8 cellular contexts compared by ENCODE assay signal in the genomic region with DNA sequence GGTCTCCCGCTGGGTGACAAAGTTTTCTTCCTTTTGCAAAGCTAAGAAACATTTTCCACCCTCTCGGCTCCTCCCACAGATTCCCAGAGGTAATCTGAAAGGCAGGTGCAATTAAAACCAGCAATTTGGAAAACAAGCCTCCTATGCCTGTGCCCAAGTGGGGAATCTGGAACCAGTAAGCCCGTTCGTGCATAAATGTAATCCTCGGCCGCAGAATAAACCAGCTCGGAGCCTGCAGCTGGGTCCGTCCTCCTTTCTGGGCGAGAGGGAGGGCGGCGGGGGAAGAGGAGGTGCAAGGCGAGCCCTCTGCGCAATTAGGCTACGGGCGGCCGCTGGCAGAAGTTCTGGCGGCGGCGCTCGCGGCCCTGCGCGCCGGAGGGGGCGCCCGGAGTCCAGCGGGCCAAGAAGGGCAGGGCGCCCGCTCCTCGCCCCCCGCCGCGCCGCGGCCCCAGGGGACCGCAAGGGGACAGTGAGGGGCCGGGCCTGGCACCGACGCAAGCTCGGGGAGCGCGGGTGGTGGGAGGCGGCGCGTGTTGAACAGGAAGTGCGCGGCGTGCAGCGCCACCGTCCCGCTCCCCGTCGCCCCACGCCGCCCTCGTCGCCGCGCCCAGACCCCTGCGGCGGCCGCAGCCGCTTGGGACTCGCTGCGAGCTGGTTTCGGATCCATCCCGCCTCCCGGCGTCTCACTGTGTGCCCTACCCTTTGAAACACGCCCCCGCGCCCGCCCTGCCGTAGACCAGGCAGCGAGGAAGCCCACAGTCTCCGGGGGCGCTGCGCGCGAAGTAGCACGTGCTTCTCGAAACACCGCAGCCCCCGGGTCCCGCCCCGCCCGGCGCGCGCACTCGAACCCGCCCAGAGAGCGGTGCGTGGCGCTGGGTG.
A peak's percentile ranks its signal among the peaks of the same experiment; 100 is the strongest.
DNase-seq lines count a peak whose midpoint lies in the region; ATAC-seq lines count a peak whose summit lies in the region.

Gene PRKAG2, minus strand, starts transcription at position 217 of the 879 bp plus-strand sequence. CDS start 495 bp downstream, outside the sequence.

- H3K9ac ChIP-seq in duodenal mucosa (ENCODE audit: low read depth in 1 of 2, low read length in 2 of 2), result peak within 1 kb of the TSS; percentile 77 to 85

- no peaks in the 10 kb centered on the region for H3K27me3 ChIP-seq in duodenal mucosa (ENCODE audit: control insufficient read depth in 1 of 2, insufficient read depth in 2 of 2, low read length in 2 of 2)

- peaks cover 8 to 12% of the 10 kb centered on the region in 2 donors for H3K4me1 ChIP-seq in duodenal mucosa (ENCODE audit: control insufficient read depth in 1 of 2, insufficient read depth in 2 of 2, low read length in 2 of 2)

- H3K9me3 ChIP-seq in duodenal mucosa (ENCODE audit: control insufficient read depth in 1 of 2, low read length in 2 of 2), result no peaks in the 10 kb centered on the region

- ATAC-seq in HG02588 (IDR thresholded peaks at IDR 0.05; ENCODE audit: unreplicated experiment), result peak; percentile 40

- no peaks in the 10 kb centered on the region for H3K36me3 ChIP-seq in duodenal mucosa (ENCODE audit: control insufficient read depth in 1 of 2, insufficient read depth in 2 of 2, low read length in 2 of 2)

- peak within 1 kb of the TSS; percentile 82 for H3K27ac ChIP-seq in duodenal mucosa (ENCODE audit: low read depth, low read length)

- DNase-seq in NCI-H2107 treated with DMSO at 0.1 percent for 48 hours (lab: John Stamatoyannopoulos, UW; ENCODE audit: unreplicated experiment) (peak; percentile 44), medulla oblongata (ENCODE audit: extremely low spot score) (peak; percentile 21), midbrain (lab: John Stamatoyannopoulos, UW) (no peak)
- DNase-seq in activated CD4-positive, alpha-beta T cell treated with anti-CD3 and anti-CD28 coated beads, Interleukin-2, amount 50 U/mL, for 48 hours, result peak; percentile 70 to 77
- DNase-seq in stimulated activated CD4-positive, alpha-beta T cell treated with anti-CD3 and anti-CD28 coated beads, TNF-alpha, amount 100 ng/mL, for 48 hours (ENCODE audit: low read depth in 3 of 3), result peak in 2 of 3 donors; percentile 31 to 66

- H3K4me3 ChIP-seq in GM08714 (ENCODE audit: low read length) (peak within 1 kb of the TSS; percentile 62), duodenal mucosa (ENCODE audit: low read depth in 1 of 2, low read length in 2 of 2) (peak within 1 kb of the TSS; percentile 94 to 98)
